Comparison of ENCODE assay signal across 8 cellular contexts in genomic region chr9:76441551-76442322, GRCh38.
A peak's percentile ranks its signal among the peaks of the same experiment; 100 is the strongest.
DNase-seq lines count a peak whose midpoint lies in the region; ATAC-seq lines count a peak whose summit lies in the region.

No MANE protein-coding gene starts in this region.

- peaks cover 9% of the 10 kb centered on the region for H3K36me3 Mint-ChIP-seq in activated naive CD8-positive, alpha-beta T cell treated with anti-CD3 and anti-CD28 coated beads, Interleukin-2, amount 50 U/mL, for 24 hours (ENCODE audit: low read depth)

- ATAC-seq in HG03108 (IDR thresholded peaks at IDR 0.05; ENCODE audit: unreplicated experiment) = peak; percentile 39
- peak; percentile 90 for ATAC-seq in activated naive CD8-positive, alpha-beta T cell treated with anti-CD3 and anti-CD28 coated beads, Interleukin-2, amount 50 U/mL, for 24 hours

- no peaks in the 10 kb centered on the region for H3K9me3 Mint-ChIP-seq in activated naive CD8-positive, alpha-beta T cell treated with anti-CD3 and anti-CD28 coated beads, Interleukin-2, amount 50 U/mL, for 24 hours

- peak overlapping the region; percentile 87 for H3K4me3 Mint-ChIP-seq in activated naive CD8-positive, alpha-beta T cell treated with anti-CD3 and anti-CD28 coated beads, Interleukin-2, amount 50 U/mL, for 24 hours

- H3K4me1 Mint-ChIP-seq in activated naive CD8-positive, alpha-beta T cell treated with anti-CD3 and anti-CD28 coated beads, Interleukin-2, amount 50 U/mL, for 24 hours = peaks cover 65% of the 10 kb centered on the region

- DNase-seq in activated naive CD4-positive, alpha-beta T cell treated with Interleukin-2 at 50 U/mL for 16 hours = peak; percentile 56
- no peak for DNase-seq in activated naive CD4-positive, alpha-beta T cell (lab: John Stamatoyannopoulos, UW)
- peak; percentile 48 for DNase-seq in activated naive CD8-positive, alpha-beta T cell treated with anti-CD3 and anti-CD28 coated beads, Interleukin-2, amount 50 U/mL, for 24 hours
- DNase-seq in stimulated activated CD8-positive, alpha-beta memory T cell treated with anti-CD3 and anti-CD28 coated beads, Interleukin-15, amount 100 ng/mL, for 48 hours (ENCODE audit: low read depth in 2 of 2) = peak; percentile 53 to 57
- DNase-seq in anterior cingulate cortex (lab: John Stamatoyannopoulos, UW) (no peak), 8988T (no peak), NOMO-1 treated with dmso at 0.1 percent for 144 hours (lab: John Stamatoyannopoulos, UW; ENCODE audit: unreplicated experiment) (no peak)

- peaks cover 2% of the 10 kb centered on the region for H3K27me3 Mint-ChIP-seq in activated naive CD8-positive, alpha-beta T cell treated with anti-CD3 and anti-CD28 coated beads, Interleukin-2, amount 50 U/mL, for 24 hours

- H3K27ac Mint-ChIP-seq in activated naive CD8-positive, alpha-beta T cell treated with anti-CD3 and anti-CD28 coated beads, Interleukin-2, amount 50 U/mL, for 24 hours = peak overlapping the region; percentile 100

Comparison
In these comparisons a context has a peak if more than half of its experiments do, and no peak if none do; other contexts are left out.
1. DNase-seq: peak in activated naive CD4-positive, alpha-beta T cell treated with Interleukin-2 at 50 U/mL for 16 hours (single experiment), activated naive CD8-positive, alpha-beta T cell treated with anti-CD3 and anti-CD28 coated beads, Interleukin-2, amount 50 U/mL, for 24 hours (single experiment) and stimulated activated CD8-positive, alpha-beta memory T cell treated with anti-CD3 and anti-CD28 coated beads, Interleukin-15, amount 100 ng/mL, for 48 hours (2 of 2); none in activated naive CD4-positive, alpha-beta T cell (0 of 4), anterior cingulate cortex (0 of 58), 8988T (single experiment) and NOMO-1 treated with dmso at 0.1 percent for 144 hours (single experiment).